Comparison of ENCODE assay signal across 8 cellular contexts in genomic region chr16:87297918-87298631, GRCh38. TPM values are rescaled to one million over a fixed set of nuclear protein-coding genes. Genes with fewer than 3 reads are reported as not detected.
A peak's percentile ranks its signal among the peaks of the same experiment; 100 is the strongest.
DNase-seq lines count a peak whose midpoint lies in the region; ATAC-seq and TF ChIP-seq lines count a peak whose summit lies in the region.

No MANE protein-coding gene starts in this region.

- H3K4me1 Mint-ChIP-seq in activated CD8-positive, alpha-beta T cell treated with anti-CD3 and anti-CD28 coated beads for 36 hours (ENCODE audit: low read depth): no peaks in the 10 kb centered on the region

- no peaks in the 10 kb centered on the region for H3K27me3 Mint-ChIP-seq in activated CD8-positive, alpha-beta T cell treated with anti-CD3 and anti-CD28 coated beads for 36 hours

- peak overlapping the region in 7 of 11 experiments; percentile 38 to 64 (median 49); a peak in 12 of 22 replicates for H3K4me2 ChIP-seq in BLaER1 treated with 17β-estradiol and CSF1 and Interleukin-3, amounts not matched to agents 10 nM and 100 nM

- peak overlapping the region in 5 of 11 experiments; percentile 42 to 74 (median 69); a peak in 5 of 22 replicates for H3K27ac ChIP-seq in BLaER1 treated with 17β-estradiol and CSF1 and Interleukin-3, amounts not matched to agents 10 nM and 100 nM

- H3K36me3 Mint-ChIP-seq in activated CD8-positive, alpha-beta T cell treated with anti-CD3 and anti-CD28 coated beads for 36 hours (ENCODE audit: low read depth): peaks cover 2% of the 10 kb centered on the region

- H3K4me3 Mint-ChIP-seq in activated CD8-positive, alpha-beta T cell treated with anti-CD3 and anti-CD28 coated beads for 36 hours: no peak overlapping the region

- H3K27me3 ChIP-seq in BLaER1 treated with 17β-estradiol and CSF1 and Interleukin-3, amounts not matched to agents 10 nM and 100 nM: no peaks in the 10 kb centered on the region

- intact Hi-C loops in activated CD8-positive, alpha-beta T cell treated with anti-CD3 and anti-CD28 coated beads for 36 hours (cut with micrococcal nuclease): no loop called here
- intact Hi-C loops in posterior vena cava (cut with DNase I): no loop called here

- TF ChIP-seq CTCF in activated CD8-positive, alpha-beta T cell treated with anti-CD3 and anti-CD28 coated beads for 36 hours (IDR thresholded peaks at IDR 0.05): peak; percentile 65
- TF ChIP-seq CTCF in fibroblast of villous mesenchyme (IDR thresholded peaks at IDR 0.05; ENCODE audit: insufficient read depth, low read depth, low read length): peak; percentile 60

- H3K27ac Mint-ChIP-seq in activated CD8-positive, alpha-beta T cell treated with anti-CD3 and anti-CD28 coated beads for 36 hours: no peak overlapping the region

- no peaks in the 10 kb centered on the region for H3K36me3 ChIP-seq in BLaER1 treated with 17β-estradiol and CSF1 and Interleukin-3, amounts not matched to agents 10 nM and 100 nM

- DNase-seq in HT-29 (ENCODE audit: low spot score) (peak; percentile 23), fibroblast of villous mesenchyme (ENCODE audit: low read depth) (no peak), posterior vena cava (ENCODE audit: low spot score) (peak; percentile 79), NCI-H226 (no peak)
- DNase-seq in activated CD8-positive, alpha-beta T cell treated with anti-CD3 and anti-CD28 coated beads for 36 hours: peak; percentile 66

- H3K9ac ChIP-seq in BLaER1 treated with 17β-estradiol and CSF1 and Interleukin-3, amounts not matched to agents 10 nM and 100 nM: no peak overlapping the region

- H3K4me1 ChIP-seq in BLaER1 treated with 17β-estradiol and CSF1 and Interleukin-3, amounts not matched to agents 10 nM and 100 nM: peaks cover under 1 to 43% (median 29%) of the 10 kb centered on the region in 10 experiments; a peak in 18 of 20 replicates

- no peak overlapping the region for H3K4me3 ChIP-seq in BLaER1 treated with 17β-estradiol and CSF1 and Interleukin-3, amounts not matched to agents 10 nM and 100 nM
- H3K4me3 ChIP-seq in fibroblast of villous mesenchyme (ENCODE audit: low read depth, low read length): no peak overlapping the region

- POLR2A ChIA-PET in activated CD8-positive, alpha-beta T cell treated with anti-CD3 and anti-CD28 coated beads for 36 hours (lab: Charles Lee): no interaction called here

- no peaks in the 10 kb centered on the region for H3K9me3 Mint-ChIP-seq in activated CD8-positive, alpha-beta T cell treated with anti-CD3 and anti-CD28 coated beads for 36 hours

- peak; percentile 68 for ATAC-seq in activated CD8-positive, alpha-beta T cell treated with anti-CD3 and anti-CD28 coated beads for 36 hours
- ATAC-seq in HG02973 (IDR thresholded peaks at IDR 0.05; ENCODE audit: unreplicated experiment) (no peak), GM19324 (IDR thresholded peaks at IDR 0.05; ENCODE audit: low FRiP score, unreplicated experiment) (no peak)

- no peaks in the 10 kb centered on the region for H3K9me3 ChIP-seq in BLaER1 treated with 17β-estradiol and CSF1 and Interleukin-3, amounts not matched to agents 10 nM and 100 nM (replicated peaks in 1 of 11)

- CTCF ChIA-PET in activated CD8-positive, alpha-beta T cell treated with anti-CD3 and anti-CD28 coated beads for 36 hours (lab: Charles Lee): interaction anchor here (0.6 to 2.4 kb wide), 20 partner anchors 8 to 734 kb away, joined by 3 to 6 read pairs (median 4); no protein-coding TSS in a partner anchor

- peaks cover 0 to 12% (median 0%) of the 10 kb centered on the region in 11 experiments; a peak in 2 of 22 replicates for H4K20me1 ChIP-seq in BLaER1 treated with 17β-estradiol and CSF1 and Interleukin-3, amounts not matched to agents 10 nM and 100 nM

RNA-seq across cellular contexts. Expression of gene C16orf95, which starts 19.1 kb away (rescaled TPM):
- 0.55 and 1.7 TPM in 2 replicates for total RNA-seq in HT-29 (2014; rRNA removed; shearing (Covaris generic))
- 10 to 100 TPM; 11.5 to 13.6 TPM for total RNA-seq in activated CD8-positive, alpha-beta T cell treated with anti-CD3 and anti-CD28 coated beads for 36 hours
- 4.2 and 4.7 TPM in 2 replicates for total RNA-seq in fibroblast of villous mesenchyme
- 1 to 10 TPM; 1.1 to 3.1 TPM for total RNA-seq in posterior vena cava

Comparison
In these comparisons a context has a peak if more than half of its experiments do, and no peak if none do; other contexts are left out.
1. DNase-seq: peak in HT-29 (single experiment), activated CD8-positive, alpha-beta T cell treated with anti-CD3 and anti-CD28 coated beads for 36 hours (single experiment) and posterior vena cava (single experiment); none in fibroblast of villous mesenchyme (single experiment) and NCI-H226 (single experiment).